In the genomic region with DNA sequence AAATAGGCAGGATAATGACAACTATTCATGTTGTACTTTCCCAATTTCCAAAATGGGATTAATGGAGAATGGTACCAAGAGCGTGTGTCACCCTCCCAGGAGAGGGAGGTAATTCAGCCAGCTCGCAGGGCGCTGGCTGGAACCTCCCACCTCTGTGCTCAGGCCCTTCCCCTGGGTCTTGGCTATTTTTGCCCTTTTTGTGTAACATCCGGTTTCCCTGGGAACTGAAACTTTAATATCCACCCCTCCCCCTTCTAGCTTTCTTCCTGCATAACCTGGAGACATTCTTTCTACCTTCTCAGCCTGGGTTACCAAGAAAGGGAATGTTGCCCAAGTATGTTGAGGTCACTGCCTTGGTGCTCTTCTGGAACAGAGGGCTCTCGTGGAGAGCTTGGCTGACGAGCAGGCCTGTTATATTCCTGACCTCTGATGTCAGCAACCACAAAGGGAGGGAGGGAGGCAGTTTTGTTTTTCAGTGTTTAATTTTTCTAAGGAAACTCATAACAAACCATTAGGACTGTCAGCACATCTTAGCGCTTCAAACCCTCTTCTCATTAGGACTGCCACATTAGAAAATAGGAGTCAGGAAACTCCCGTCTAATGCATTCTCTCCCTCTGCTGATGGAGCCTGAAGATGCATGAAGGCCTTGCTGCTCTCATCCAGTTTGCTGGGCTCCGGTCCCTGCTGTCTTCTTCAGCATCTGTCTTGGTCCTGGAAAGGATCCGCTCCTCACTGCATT, we compare ENCODE assay signal across 8 cellular contexts. TPM values are rescaled to one million over a fixed set of nuclear protein-coding genes. Genes with fewer than 3 reads are reported as not detected.
DNase-seq lines count a peak whose midpoint lies in the region; ATAC-seq, FAIRE-seq and TF ChIP-seq lines count a peak whose summit lies in the region.

No MANE protein-coding gene starts in this region.

- H3K4me3 ChIP-seq in fibroblast of lung (replicated peaks in 1 of 4; ENCODE audit: control extremely low read depth in 1 of 4, insufficient read depth in 1 of 4, low read depth in 3 of 4, low read length in 4 of 4) (no peak overlapping the region), pancreas (no peak overlapping the region)
- no peak overlapping the region for H3K4me3 ChIP-seq in CD4-positive, alpha-beta memory T cell (ENCODE audit: low read length in 2 of 2)

- H3K36me3 Mint-ChIP-seq in CD4-positive, alpha-beta memory T cell = no peaks in the 10 kb centered on the region

- H3K79me2 ChIP-seq in fibroblast of lung (ENCODE audit: control insufficient read depth, insufficient read depth, low read length) = no peaks in the 10 kb centered on the region

- H2AFZ ChIP-seq in fibroblast of lung (ENCODE audit: low read length) = no peak overlapping the region

- H3K9ac ChIP-seq in fibroblast of lung (ENCODE audit: insufficient read depth, low read length) = peak overlapping the region; percentile 33

- H3K27me3 Mint-ChIP-seq in CD4-positive, alpha-beta memory T cell = peaks cover 6 to 7% of the 10 kb centered on the region in 2 donors

- H3K27me3 ChIP-seq in fibroblast of lung (ENCODE audit: control insufficient read depth, insufficient read depth, low read length) (no peaks in the 10 kb centered on the region), pancreas (no peaks in the 10 kb centered on the region)
- H3K27me3 ChIP-seq in CD4-positive, alpha-beta memory T cell (ENCODE audit: insufficient read depth, low read length) = no peaks in the 10 kb centered on the region

- peak; percentile 16 to 22 for TF ChIP-seq CTCF in fibroblast of lung (conservative IDR thresholded peaks at IDR 0.05 in 1 of 2, IDR thresholded peaks at IDR 0.05 in 1 of 2; ENCODE audit: low read depth in 1 of 2, low read length in 2 of 2)
- TF ChIP-seq CTCF in pancreas (IDR thresholded peaks at IDR 0.05) = no peak

- WGBS in pancreas, 2 donors = 76 to 82% methylated on average over 10 of the region's 10 CpGs

- H3K9me3 ChIP-seq in fibroblast of lung (ENCODE audit: control insufficient read depth, insufficient read depth, low read depth, low read length) (no peaks in the 10 kb centered on the region), pancreas (no peaks in the 10 kb centered on the region)
- H3K9me3 ChIP-seq in CD4-positive, alpha-beta memory T cell (ENCODE audit: control insufficient read depth in 1 of 2, low read length in 2 of 2) = no peaks in the 10 kb centered on the region

- POLR2A ChIA-PET in CD4-positive, alpha-beta memory T cell (lab: Charles Lee; ENCODE audit: partially characterized antibody) = no interaction called here

- ATAC-seq in GM18505 (IDR thresholded peaks at IDR 0.05; ENCODE audit: unreplicated experiment) = peak; percentile 72
- peak; percentile 79 for ATAC-seq in HG02870 (IDR thresholded peaks at IDR 0.05; ENCODE audit: unreplicated experiment)
- ATAC-seq in pancreas = peak in 3 of 4 donors; percentile 20 to 47 (median 44)

- no peaks in the 10 kb centered on the region for H4K20me1 ChIP-seq in fibroblast of lung (ENCODE audit: control insufficient read depth, extremely low read depth, insufficient read depth, low read length)

- H3K4me1 Mint-ChIP-seq in CD4-positive, alpha-beta memory T cell = peaks cover 0 to 3% (median 0%) of the 10 kb centered on the region in 4 donors

- intact Hi-C loops in pancreas (cut with DNase I) = no loop called here
- intact Hi-C loops in CD4-positive, alpha-beta memory T cell (cut with micrococcal nuclease) = no loop called here

- H3K4me2 ChIP-seq in fibroblast of lung (ENCODE audit: extremely low read depth, insufficient read depth, low read length) = peak overlapping the region; percentile 76

- FAIRE-seq in RCC 7860 (lab: Jason Lieb, UNC) (peak; percentile 98), pancreas (lab: Jason Lieb, UNC) (peak; percentile 75)

- no peak overlapping the region for H3K4me3 Mint-ChIP-seq in CD4-positive, alpha-beta memory T cell

- peaks cover 0 to 2% (median 0%) of the 10 kb centered on the region in 8 donors for H3K9me3 Mint-ChIP-seq in CD4-positive, alpha-beta memory T cell

- DNase-seq in RCC 7860 (ENCODE audit: low spot score) = peak; percentile 100
- DNase-seq in fibroblast of lung (ENCODE audit: low read depth in 2 of 2) = peak; percentile 97 to 99
- DNase-seq in pancreas = no peak
- no peak for DNase-seq in CD4-positive, alpha-beta memory T cell
- no peak for DNase-seq in NCI-H524 treated with DMSO at 0.1 percent for 48 hours (lab: John Stamatoyannopoulos, UW)
- DNase-seq in stimulated activated CD4-positive, alpha-beta T cell treated with anti-CD3 and anti-CD28 coated beads, Interleukin-2, amount 100 ng/mL, for 48 hours = no peak

- H3K4me1 ChIP-seq in fibroblast of lung (ENCODE audit: control insufficient read depth, extremely low read depth, insufficient read depth, low read length) = peaks cover 45% of the 10 kb centered on the region
- H3K4me1 ChIP-seq in pancreas = peaks cover 5 to 21% (median 11%) of the 10 kb centered on the region in 3 donors
- H3K4me1 ChIP-seq in CD4-positive, alpha-beta memory T cell (ENCODE audit: insufficient read depth, low read length) = no peaks in the 10 kb centered on the region

- CTCF ChIA-PET in CD4-positive, alpha-beta memory T cell (lab: Charles Lee; ENCODE audit: partially characterized antibody) = no interaction called here

- peak overlapping the region in 1 of 7 donors; percentile 13 for H3K27ac Mint-ChIP-seq in CD4-positive, alpha-beta memory T cell

- H3K27ac ChIP-seq in fibroblast of lung (ENCODE audit: insufficient read depth, low read length) (peak overlapping the region; percentile 80), pancreas (peak overlapping the region in 2 of 4 donors; percentile 0)
- H3K27ac ChIP-seq in CD4-positive, alpha-beta memory T cell (ENCODE audit: low read depth, low read length) = no peak overlapping the region

- TF ChIP-seq POLR2A in GM18505 (IDR thresholded peaks at IDR 0.05; ENCODE audit: borderline replicate concordance, extremely low read depth, insufficient read depth, insufficient read length) = peak; percentile 30

- H3K36me3 ChIP-seq in fibroblast of lung (ENCODE audit: control insufficient read depth, insufficient read depth, low read length) (no peaks in the 10 kb centered on the region), pancreas (no peaks in the 10 kb centered on the region)
- H3K36me3 ChIP-seq in CD4-positive, alpha-beta memory T cell (ENCODE audit: insufficient read depth, low read length) = no peaks in the 10 kb centered on the region

RNA-seq across cellular contexts. Expression of a gene that starts 25.6 kb away (rescaled TPM):
- total RNA-seq in fibroblast of lung = 13.1 and 22.0 TPM in 2 replicates
- polyA plus RNA-seq in fibroblast of lung = 10.4 and 23.3 TPM in 2 replicates
- polyA plus RNA-seq in fibroblast of lung (2012) = 7.3 and 17.8 TPM in 2 replicates
- polyA minus RNA-seq in fibroblast of lung (ENCODE audit: low replicate concordance) = 20.0 and 45.1 TPM in 2 replicates
- 1 to 10 TPM in 2 of 6 donors, under 1 TPM in 4; 0.28 to 2.3 (median 0.77) TPM for total RNA-seq in pancreas
- under 1 TPM; 0.09 to 0.72 TPM for polyA plus RNA-seq in pancreas
- total RNA-seq in CD4-positive, alpha-beta memory T cell = not detected
- polyA plus RNA-seq in CD4-positive, alpha-beta memory T cell = not detected

RNA-seq across cellular contexts. Expression of a gene that starts 44.5 kb away (rescaled TPM):
- total RNA-seq in fibroblast of lung = 9.2 and 10.0 TPM in 2 replicates
- polyA plus RNA-seq in fibroblast of lung = 1.0 and 1.3 TPM in 2 replicates
- 0.70 and 1.3 TPM in 2 replicates for polyA plus RNA-seq in fibroblast of lung (2012)
- not detected in 2 replicates for polyA minus RNA-seq in fibroblast of lung (ENCODE audit: low replicate concordance)
- total RNA-seq in pancreas = 1 to 10 TPM in 5 of 6 donors, under 1 TPM in 1; 0.82 to 6.7 (median 2.6) TPM
- polyA plus RNA-seq in pancreas = 1 to 10 TPM in 1 of 2 donors, under 1 TPM in 1; 0.46 to 1.2 TPM
- 10 to 100 TPM; 18.7 to 22.3 TPM for total RNA-seq in CD4-positive, alpha-beta memory T cell
- polyA plus RNA-seq in CD4-positive, alpha-beta memory T cell = 1 to 10 TPM in 1 of 2 donors, under 1 TPM in 1; 0.68 to 3.5 TPM

Comparison
In these comparisons a context has a peak if more than half of its experiments do, and no peak if none do; other contexts are left out.
1. DNase-seq: peak in RCC 7860 (single experiment) and fibroblast of lung (2 of 2); none in pancreas (0 of 6), CD4-positive, alpha-beta memory T cell (0 of 5), NCI-H524 treated with DMSO at 0.1 percent for 48 hours (single experiment) and stimulated activated CD4-positive, alpha-beta T cell treated with anti-CD3 and anti-CD28 coated beads, Interleukin-2, amount 100 ng/mL, for 48 hours (0 of 2).
2. CTCF ChIP-seq: peak in fibroblast of lung (2 of 2); none in pancreas (0 of 4).
3. Peak in every context shown above with its lines, with median percentiles within 50 percentile points of each other: ATAC-seq.